8 cellular contexts compared by ENCODE assay signal in the genomic region with DNA sequence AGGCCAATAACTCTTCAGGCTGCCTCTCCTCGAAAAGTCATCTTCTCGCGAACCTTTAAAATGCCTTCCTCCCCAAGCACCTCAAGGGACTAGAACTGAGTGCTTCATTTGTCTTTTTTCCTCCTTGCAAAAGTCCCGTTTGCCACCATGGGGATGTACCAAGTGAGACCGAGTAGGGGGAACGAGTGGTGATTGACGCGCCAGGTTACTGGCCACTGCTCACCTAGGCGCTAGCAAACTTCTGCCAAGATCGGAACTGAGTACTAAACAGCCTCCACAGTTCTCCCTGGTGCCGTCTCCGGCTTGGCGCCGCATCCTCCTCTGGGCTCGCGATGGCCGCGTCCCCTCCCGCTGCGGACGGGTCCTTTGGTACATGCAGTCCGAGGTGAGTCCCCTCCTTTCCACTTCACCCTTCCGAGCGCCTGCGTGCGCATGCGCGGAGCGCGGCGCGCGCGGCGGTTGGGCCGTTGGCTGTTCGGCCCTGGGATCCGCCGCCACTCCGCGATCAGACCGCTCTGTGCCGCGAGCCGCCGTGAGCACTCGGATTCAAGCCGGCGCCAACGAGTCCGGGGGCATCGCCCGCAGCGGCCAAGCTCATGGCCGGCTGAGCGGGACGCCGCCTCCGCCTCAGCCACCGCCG. TPM values are rescaled to one million over a fixed set of nuclear protein-coding genes. Genes with fewer than 3 reads are reported as not detected.
DNase-seq lines count a peak whose midpoint lies in the region; ATAC-seq and TF ChIP-seq lines count a peak whose summit lies in the region.

TSS of gene CDK16 (plus strand) at position 402 of the 640 bp plus-strand sequence. CDS start 4,877 bp downstream, outside the sequence.

- peaks cover 65% of the 10 kb centered on the region for H3K4me1 Mint-ChIP-seq in dendritic cell treated with granulocyte-macrophage colony-stimulating factor and Interleukin-4, amounts not matched to agents 40 ng/mL and 50 ng/mL, for 4 days (ENCODE audit: low read depth)

- H3K9ac ChIP-seq in BLaER1, result peak within 1 kb of the TSS; percentile 98

- H3K27me3 ChIP-seq in BLaER1, result 0 out of 2 replicates have a peak, but pooled peaks cover 5% of the 10 kb centered on the region
- no peaks in the 10 kb centered on the region for H3K27me3 ChIP-seq in right lobe of liver

- peak within 1 kb of the TSS; percentile 92 for H3K27ac Mint-ChIP-seq in dendritic cell treated with granulocyte-macrophage colony-stimulating factor and Interleukin-4, amounts not matched to agents 40 ng/mL and 50 ng/mL, for 4 days

- DNase-seq in NCI-H526 (lab: John Stamatoyannopoulos, UW) (peak; percentile 67 to 82), right lobe of liver (peak; percentile 81 to 89 (median 84))
- peak; percentile 54 to 55 for DNase-seq in activated CD4-positive, alpha-beta T cell treated with anti-CD3 and anti-CD28 coated beads, Interleukin-2, amount 50 U/mL, for 4 hours
- peak; percentile 62 to 72 for DNase-seq in stimulated activated CD4-positive, alpha-beta T cell treated with anti-CD3 and anti-CD28 coated beads, Interleukin-4, amount 100 ng/mL, for 4 hours

- H3K27me3 Mint-ChIP-seq in dendritic cell treated with granulocyte-macrophage colony-stimulating factor and Interleukin-4, amounts not matched to agents 40 ng/mL and 50 ng/mL, for 4 days, result no peaks in the 10 kb centered on the region

- ATAC-seq in GM19324 (IDR thresholded peaks at IDR 0.05; ENCODE audit: low FRiP score, unreplicated experiment), result peak; percentile 49
- ATAC-seq in HG03460 (IDR thresholded peaks at IDR 0.05; ENCODE audit: unreplicated experiment), result peak; percentile 40
- peak; percentile 64 to 75 (median 70) for ATAC-seq in right lobe of liver

- H3K4me1 ChIP-seq in BLaER1 (peaks cover 42% of the 10 kb centered on the region), right lobe of liver (peaks cover 0 to 13% (median 0%) of the 10 kb centered on the region in 4 donors)

- no peaks in the 10 kb centered on the region for H3K9me3 ChIP-seq in BLaER1
- H3K9me3 ChIP-seq in right lobe of liver, result no peaks in the 10 kb centered on the region

- TF ChIP-seq POLR2A in right lobe of liver (IDR thresholded peaks at IDR 0.05), result peak; percentile 88

- H3K4me2 ChIP-seq in BLaER1, result peak within 1 kb of the TSS; percentile 97

- peaks cover 59% of the 10 kb centered on the region for H3K36me3 ChIP-seq in BLaER1
- H3K36me3 ChIP-seq in right lobe of liver, result peaks cover 0 to 30% (median 11%) of the 10 kb centered on the region in 4 donors

- peaks cover 80% of the 10 kb centered on the region for H3K36me3 Mint-ChIP-seq in dendritic cell treated with granulocyte-macrophage colony-stimulating factor and Interleukin-4, amounts not matched to agents 40 ng/mL and 50 ng/mL, for 4 days (ENCODE audit: low read depth)

- peaks cover 89% of the 10 kb centered on the region for H4K20me1 ChIP-seq in BLaER1

- no peak for TF ChIP-seq CTCF in right lobe of liver (IDR thresholded peaks at IDR 0.05)

- H3K4me3 ChIP-seq in BLaER1 (peak within 1 kb of the TSS; percentile 98), right lobe of liver (peak within 1 kb of the TSS; percentile 92 to 98 (median 92))

- H3K4me3 Mint-ChIP-seq in dendritic cell treated with granulocyte-macrophage colony-stimulating factor and Interleukin-4, amounts not matched to agents 40 ng/mL and 50 ng/mL, for 4 days, result peak within 1 kb of the TSS; percentile 82

- WGBS in right lobe of liver (ENCODE audit: insufficient coverage, low coverage, low lambda C conversion rate, missing lambda C conversion rate), result 6% methylated on average over 9 of the region's 61 CpGs

- H3K9me3 Mint-ChIP-seq in dendritic cell treated with granulocyte-macrophage colony-stimulating factor and Interleukin-4, amounts not matched to agents 40 ng/mL and 50 ng/mL, for 4 days, result no peaks in the 10 kb centered on the region

- intact Hi-C loops in dendritic cell treated with granulocyte-macrophage colony-stimulating factor and Interleukin-4, amounts not matched to agents 40 ng/mL and 50 ng/mL, for 4 days (cut with micrococcal nuclease), result loop anchor here (1.0 kb wide), 1 partner anchor 15 kb away; the partner anchor contains the start of gene USP11
- intact Hi-C loops in right lobe of liver (cut with DNase I), result no loop called here

- H3K27ac ChIP-seq in BLaER1, result peak within 1 kb of the TSS; percentile 99
- H3K27ac ChIP-seq in right lobe of liver, result peak within 1 kb of the TSS; percentile 89 to 99 (median 96)

RNA-seq across cellular contexts. Expression of gene CDK16, which starts in this region (rescaled TPM):
- 10 to 100 TPM; 14.6 to 37.4 (median 29.5) TPM for total RNA-seq in right lobe of liver

Comparison
In these comparisons a context has a peak if more than half of its experiments do, and no peak if none do; other contexts are left out.
1. Peak in every context shown above with its lines: DNase-seq, ATAC-seq, H3K4me3 ChIP-seq and H3K27ac ChIP-seq.